Comparison of ENCODE assay signal across 13 cellular contexts in genomic region chr1:82778612-82779011, GRCh38.
A peak's percentile ranks its signal among the peaks of the same experiment; 100 is the strongest.
DNase-seq lines count a peak whose midpoint lies in the region; ATAC-seq, FAIRE-seq and TF ChIP-seq lines count a peak whose summit lies in the region.
"Had no signal": no experiment of that assay in that cellular context is flagged by ENCODE, and none has a peak within 500 bp of the region (broad histone marks: within the 10 kb centered on the region; RNA-seq: fewer than 3 reads in every experiment).

No MANE protein-coding gene starts in this region.

- H3K4me2 ChIP-seq in GM12878 (ENCODE audit: control insufficient read depth, insufficient read depth) = no peak overlapping the region

- SMC1A ChIA-PET in GM12878 (lab: Charles Lee; ENCODE audit: uncharacterized antibody, unreplicated experiment) = interaction anchor here (1.5 kb wide), 1 partner anchor 10 kb away, joined by 3 read pairs; no protein-coding TSS in a partner anchor

- RAD21 ChIA-PET in GM12878 (lab: Charles Lee; ENCODE audit: unreplicated experiment) = no interaction called here

- no peaks in the 10 kb centered on the region for H3K9me3 ChIP-seq in GM12878 (replicated peaks; ENCODE audit: control insufficient read depth, insufficient read depth, low read length)
- H3K9me3 ChIP-seq: esophagus muscularis mucosa had no signal

- in situ Hi-C loops in GM12878 (cut with MboI) = no loop called here

- no peak overlapping the region for H3K4me3 ChIP-seq in LNCaP clone FGC (ENCODE audit: low read depth, low read length)
- H3K4me3 ChIP-seq in GM12878 = no peak overlapping the region
- H3K4me3 ChIP-seq: esophagus muscularis mucosa had no signal

- no peak overlapping the region for H3K27ac ChIP-seq in GM12878 (ENCODE audit: control insufficient read depth, insufficient read depth)
- H3K27ac ChIP-seq: esophagus muscularis mucosa, HL-60 had no signal

- H3K36me3 ChIP-seq in GM12878 (ENCODE audit: control insufficient read depth in 2 of 2, insufficient read depth in 2 of 2, low read length in 1 of 2) = no peaks in the 10 kb centered on the region
- H3K36me3 ChIP-seq: esophagus muscularis mucosa had no signal

- FAIRE-seq in GM12878 (lab: Jason Lieb, UNC) = no peak

- no peaks in the 10 kb centered on the region for H3K4me1 ChIP-seq in GM12878 (ENCODE audit: control insufficient read depth, insufficient read depth, low read length)
- H3K4me1 ChIP-seq: esophagus muscularis mucosa had no signal

- H4K20me1 ChIP-seq in GM12878 (ENCODE audit: control insufficient read depth, insufficient read depth) = no peaks in the 10 kb centered on the region

- ATAC-seq in GM12878 = 0 out of 3 replicates have a peak, but pooled peaks have one; percentile 34
- peak; percentile 48 for ATAC-seq in left lobe of liver
- ATAC-seq in HG02870 (IDR thresholded peaks at IDR 0.05; ENCODE audit: unreplicated experiment) = no peak

- TF ChIP-seq EP300 in GM12878 (IDR thresholded peaks at IDR 0.05; ENCODE audit: borderline replicate concordance in 1 of 2, control insufficient read depth in 1 of 2, low read depth in 2 of 2, low read length in 2 of 2) = no peak

- CTCF ChIA-PET in GM12878 (lab: Yijun Ruan, JAX) = no interaction called here

- TF ChIP-seq RAD21 in GM12878 (IDR thresholded peaks at IDR 0.05; ENCODE audit: insufficient read depth, low read depth, low read length) = no peak; the same call in 1 of the 2 replicates

- BruUV-seq in GM12878 (replicated peaks; lab: Mats Ljungman, UMichigan) = no TSS peak

- TF ChIP-seq CTCF in GM12872 (IDR thresholded peaks at IDR 0.05; ENCODE audit: insufficient read depth, low read depth, low read length) = 0 out of 3 replicates have a peak, but pooled peaks have one; percentile 12
- TF ChIP-seq CTCF in LNCaP clone FGC (IDR thresholded peaks at IDR 0.05; ENCODE audit: control insufficient read depth, extremely low read depth, insufficient read depth) = peak; percentile 36
- TF ChIP-seq CTCF in GM12878 (IDR thresholded peaks at IDR 0.05 in 2 of 3, conservative IDR thresholded peaks at IDR 0.05 in 1 of 3; ENCODE audit: control insufficient read depth in 2 of 3, extremely low read depth in 1 of 3, insufficient read depth in 1 of 3, low read depth in 3 of 3, low read length in 3 of 3) = no peak

- no peaks in the 10 kb centered on the region for H3K27me3 ChIP-seq in GM12878 (replicated peaks in 1 of 2; ENCODE audit: control insufficient read depth in 2 of 2, insufficient read depth in 2 of 2, low read length in 1 of 2)
- H3K27me3 ChIP-seq: esophagus muscularis mucosa had no signal

- intact Hi-C loops in GM12878 (cut with micrococcal nuclease; ENCODE audit: unreplicated experiment) = loop anchor here (10.0 kb wide), 1 partner anchor 806 kb away; no protein-coding TSS in a partner anchor

- POLR2A ChIA-PET in GM12878 (lab: Charles Lee) = no interaction called here

- 31% methylated on average over 4 of the region's 4 CpGs for WGBS in GM12878 (ENCODE audit: insufficient coverage, insufficient replicate concordance, low lambda C conversion rate, missing lambda C conversion rate)

- DNase-seq in LNCaP clone FGC (ENCODE audit: low read depth) (no peak), GM12878 (ENCODE audit: low read depth, low spot score) (no peak), left lobe of liver (ENCODE audit: low spot score) (no peak), NCI-H146 treated with DMSO at 0.1 percent for 48 hours (lab: John Stamatoyannopoulos, UW; ENCODE audit: unreplicated experiment) (no peak), GF-D8 (lab: John Stamatoyannopoulos, UW) (no peak), DMS153 treated with DMSO at 0.1 percent for 48 hours (lab: John Stamatoyannopoulos, UW; ENCODE audit: unreplicated experiment) (no peak)
- DNase-seq: activated CD8-positive, alpha-beta memory T cell treated with anti-CD3 and anti-CD28 coated beads for 24 hours; midbrain; NCI-H2029 treated with DMSO at 0.1 percent for 48 hours had no signal

- no peak overlapping the region for H3K9ac ChIP-seq in GM12878 (ENCODE audit: control insufficient read depth, insufficient read depth, low read length)

- H2AFZ ChIP-seq in GM12878 (ENCODE audit: control insufficient read depth, low read depth, low read length) = no peak overlapping the region

- H3K79me2 ChIP-seq in GM12878 (ENCODE audit: control insufficient read depth, insufficient read depth, low read length) = no peaks in the 10 kb centered on the region

- TF ChIP-seq POLR2A in GM12878 (IDR thresholded peaks at IDR 0.05; ENCODE audit: low read depth, low read length) = no peak

TF ChIP-seq in GM12878, 131 proteins besides CTCF, POLR2A, EP300 and RAD21 (continues in another document):
- TF ChIP-seq CBX3 (IDR thresholded peaks at IDR 0.05; ENCODE audit: borderline replicate concordance, low read depth) = no peak
- TF ChIP-seq PRDM15 (CRISPR knock-in tag; IDR thresholded peaks at IDR 0.05) = no peak
- TF ChIP-seq BMI1 (IDR thresholded peaks at IDR 0.05; ENCODE audit: borderline replicate concordance) = no peak
- TF ChIP-seq RUNX3 (IDR thresholded peaks at IDR 0.05; ENCODE audit: low read length) = no peak
- TF ChIP-seq JUNB (IDR thresholded peaks at IDR 0.05) = no peak
- TF ChIP-seq JUND (IDR thresholded peaks at IDR 0.05; ENCODE audit: low read depth, low read length) = no peak
- TF ChIP-seq, protein P1, sequence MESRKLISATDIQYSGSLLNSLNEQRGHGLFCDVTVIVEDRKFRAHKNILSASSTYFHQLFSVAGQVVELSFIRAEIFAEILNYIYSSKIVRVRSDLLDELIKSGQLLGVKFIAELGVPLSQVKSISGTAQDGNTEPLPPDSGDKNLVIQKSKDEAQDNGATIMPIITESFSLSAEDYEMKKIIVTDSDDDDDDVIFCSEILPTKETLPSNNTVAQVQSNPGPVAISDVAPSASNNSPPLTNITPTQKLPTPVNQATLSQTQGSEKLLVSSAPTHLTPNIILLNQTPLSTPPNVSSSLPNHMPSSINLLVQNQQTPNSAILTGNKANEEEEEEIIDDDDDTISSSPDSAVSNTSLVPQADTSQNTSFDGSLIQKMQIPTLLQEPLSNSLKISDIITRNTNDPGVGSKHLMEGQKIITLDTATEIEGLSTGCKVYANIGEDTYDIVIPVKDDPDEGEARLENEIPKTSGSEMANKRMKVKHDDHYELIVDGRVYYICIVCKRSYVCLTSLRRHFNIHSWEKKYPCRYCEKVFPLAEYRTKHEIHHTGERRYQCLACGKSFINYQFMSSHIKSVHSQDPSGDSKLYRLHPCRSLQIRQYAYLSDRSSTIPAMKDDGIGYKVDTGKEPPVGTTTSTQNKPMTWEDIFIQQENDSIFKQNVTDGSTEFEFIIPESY (IDR thresholded peaks at IDR 0.05) = no peak
- no peak for TF ChIP-seq CHD4 (IDR thresholded peaks at IDR 0.05)
- no peak for TF ChIP-seq RB1 (IDR thresholded peaks at IDR 0.05; ENCODE audit: borderline replicate concordance)
- TF ChIP-seq CREB1 (IDR thresholded peaks at IDR 0.05; ENCODE audit: low read depth) = no peak
- no peak for TF ChIP-seq CEBPZ (IDR thresholded peaks at IDR 0.05; ENCODE audit: low read depth, low read length)
- no peak for TF ChIP-seq POLR2AphosphoS5 (IDR thresholded peaks at IDR 0.05; ENCODE audit: low read length)

Comparison
In these comparisons a context has a peak if more than half of its experiments do, and no peak if none do; other contexts are left out.
1. CTCF ChIP-seq: peak in GM12872 (single experiment) and LNCaP clone FGC (single experiment); none in GM12878 (0 of 3).